Comparison of ENCODE assay signal across 4 cellular contexts in genomic region chr4:25064432-25064831, GRCh38. TPM values are rescaled to one million over a fixed set of nuclear protein-coding genes. Genes with fewer than 3 reads are reported as not detected.
"Had no signal": no experiment of that assay in that cellular context is flagged by ENCODE, and none has a peak within 500 bp of the region (broad histone marks: within the 10 kb centered on the region; RNA-seq: fewer than 3 reads in every experiment).

No MANE protein-coding gene starts in this region.

RNA-seq across cellular contexts. Expression of gene LGI2, which starts 33.7 kb away (rescaled TPM):
- total RNA-seq: HT-29, IMR-90, PC-9, RPMI7951 had no signal
- polyA plus RNA-seq: IMR-90 had no signal
